ENCODE assay signal across 30 cellular contexts in the genomic region with DNA sequence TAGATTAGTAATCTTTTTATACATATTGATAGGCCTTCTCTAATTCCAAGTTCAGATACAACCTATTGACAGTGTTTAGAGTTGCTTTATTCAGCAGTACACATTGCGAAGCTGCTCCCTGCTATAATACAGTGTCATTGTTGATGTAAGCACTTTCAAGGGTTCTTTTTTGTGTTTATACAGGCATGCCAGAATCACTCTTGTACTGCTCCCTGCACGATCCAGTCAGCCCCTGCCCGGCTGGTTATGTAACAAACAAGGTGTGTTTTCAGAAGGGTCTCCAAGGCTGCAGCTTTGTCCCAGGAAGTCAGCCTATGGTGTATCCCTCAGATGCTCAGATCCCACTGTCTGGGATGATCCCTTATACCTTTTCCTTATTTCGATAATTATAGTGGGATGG.
"Had no signal": no experiment of that assay in that cellular context is flagged by ENCODE, and none has a peak within 500 bp of the region (broad histone marks: within the 10 kb centered on the region; RNA-seq: fewer than 3 reads in every experiment).

No MANE protein-coding gene starts in this region.

- H3K9me3 ChIP-seq: esophagus squamous epithelium had no signal

- H3K4me1 Mint-ChIP-seq: activated CD8-positive, alpha-beta memory T cell treated with anti-CD3 and anti-CD28 coated beads, Interleukin-2, amount 10 ng/mL, durations not matched to agents 7 days and 5 days; activated T-helper 17 cell treated with anti-CD3 and anti-CD28 coated beads, Interleukin-2, amount 50 U/mL, for 72 hours had no signal

- H3K9me3 Mint-ChIP-seq: activated CD4-positive, alpha-beta memory T cell treated with anti-CD3 and anti-CD28 coated beads for 36 hours; activated CD4-positive, alpha-beta T cell treated with anti-CD3 and anti-CD28 coated beads, Interleukin-2, amount 10 ng/mL, durations not matched to agents 24 days and 14 days; activated T-helper 17 cell treated with anti-CD3 and anti-CD28 coated beads, Interleukin-2, amount 50 U/mL, for 72 hours; effector memory CD8-positive, alpha-beta T cell; T-helper 2 cell treated with Interferon-gamma antibody and Interleukin-4, amounts not matched to agents 5 μg/mL and 100 μg/mL, for 36 hours had no signal

- H3K27me3 Mint-ChIP-seq: activated CD4-positive, alpha-beta memory T cell treated with anti-CD3 and anti-CD28 coated beads for 36 hours; activated CD4-positive, alpha-beta T cell treated with anti-CD3 and anti-CD28 coated beads for 36 hours; activated CD4-positive, alpha-beta T cell treated with anti-CD3 and anti-CD28 coated beads, Interleukin-2, amount 10 ng/mL, durations not matched to agents 24 days and 14 days; activated CD8-positive, alpha-beta memory T cell treated with anti-CD3 and anti-CD28 coated beads, Interleukin-2, amount 10 ng/mL, durations not matched to agents 7 days and 5 days; activated naive CD8-positive, alpha-beta T cell; activated T-helper 17 cell treated with anti-CD3 and anti-CD28 coated beads, Interleukin-2, amount 50 U/mL, for 72 hours; effector memory CD8-positive, alpha-beta T cell; T-helper 17 cell had no signal

- H3K4me3 Mint-ChIP-seq: activated CD4-positive, alpha-beta memory T cell treated with anti-CD3 and anti-CD28 coated beads for 36 hours; activated CD4-positive, alpha-beta T cell treated with anti-CD3 and anti-CD28 coated beads for 36 hours; activated CD4-positive, alpha-beta T cell treated with anti-CD3 and anti-CD28 coated beads, Interleukin-2, amount 10 ng/mL, durations not matched to agents 24 days and 14 days; activated CD8-positive, alpha-beta memory T cell treated with anti-CD3 and anti-CD28 coated beads, Interleukin-2, amount 10 ng/mL, durations not matched to agents 7 days and 5 days; activated CD8-positive, alpha-beta T cell treated with anti-CD3 and anti-CD28 coated beads, Interleukin-2, amount 10 ng/mL, durations not matched to agents 7 days and 5 days; activated naive CD8-positive, alpha-beta T cell; activated T-helper 17 cell treated with anti-CD3 and anti-CD28 coated beads, Interleukin-2, amount 50 U/mL, for 72 hours; effector memory CD8-positive, alpha-beta T cell; T-helper 17 cell; T-helper 2 cell treated with Interferon-gamma antibody and Interleukin-4, amounts not matched to agents 5 μg/mL and 100 μg/mL, for 36 hours had no signal

- H3K4me3 ChIP-seq: esophagus squamous epithelium had no signal

- H3K27ac Mint-ChIP-seq: activated CD4-positive, alpha-beta memory T cell treated with anti-CD3 and anti-CD28 coated beads for 36 hours; activated CD4-positive, alpha-beta T cell treated with anti-CD3 and anti-CD28 coated beads for 36 hours; activated CD4-positive, alpha-beta T cell treated with anti-CD3 and anti-CD28 coated beads, Interleukin-2, amount 10 ng/mL, durations not matched to agents 24 days and 14 days; activated CD8-positive, alpha-beta memory T cell treated with anti-CD3 and anti-CD28 coated beads, Interleukin-2, amount 10 ng/mL, durations not matched to agents 7 days and 5 days; activated CD8-positive, alpha-beta T cell treated with anti-CD3 and anti-CD28 coated beads, Interleukin-2, amount 10 ng/mL, durations not matched to agents 7 days and 5 days; activated naive CD8-positive, alpha-beta T cell; activated T-helper 17 cell treated with anti-CD3 and anti-CD28 coated beads, Interleukin-2, amount 50 U/mL, for 72 hours; effector memory CD8-positive, alpha-beta T cell; T-helper 17 cell; T-helper 2 cell treated with Interferon-gamma antibody and Interleukin-4, amounts not matched to agents 5 μg/mL and 100 μg/mL, for 36 hours had no signal

- H3K4me1 ChIP-seq: esophagus squamous epithelium had no signal

- ATAC-seq: activated CD4-positive, alpha-beta T cell treated with anti-CD3 and anti-CD28 coated beads for 36 hours; activated CD8-positive, alpha-beta memory T cell treated with anti-CD3 and anti-CD28 coated beads, Interleukin-2, amount 10 ng/mL, durations not matched to agents 7 days and 5 days; activated CD8-positive, alpha-beta T cell treated with anti-CD3 and anti-CD28 coated beads, Interleukin-2, amount 10 ng/mL, durations not matched to agents 7 days and 5 days; activated T-helper 17 cell treated with anti-CD3 and anti-CD28 coated beads, Interleukin-2, amount 50 U/mL, for 72 hours; effector memory CD8-positive, alpha-beta T cell; T-helper 17 cell had no signal

- H3K27me3 ChIP-seq: esophagus squamous epithelium had no signal

- H3K27ac ChIP-seq: esophagus squamous epithelium had no signal

- DNase-seq: activated CD4-positive, alpha-beta memory T cell treated with anti-CD3 and anti-CD28 coated beads for 36 hours; activated CD4-positive, alpha-beta T cell treated with anti-CD3 and anti-CD28 coated beads for 36 hours; activated CD4-positive, alpha-beta T cell treated with anti-CD3 and anti-CD28 coated beads, Interleukin-2, amount 10 ng/mL, durations not matched to agents 24 days and 14 days; activated CD4-positive, CD25-positive, alpha-beta regulatory T cell; activated CD4-positive, CD25-positive, alpha-beta regulatory T cell treated with anti-CD3 and anti-CD28 coated beads, Interleukin-2, amount 50 U/mL, for 72 hours; activated CD8-positive, alpha-beta memory T cell treated with anti-CD3 and anti-CD28 coated beads, Interleukin-2, amount 10 ng/mL, durations not matched to agents 7 days and 5 days; activated CD8-positive, alpha-beta memory T cell treated with anti-CD3 and anti-CD28 coated beads, Interleukin-2, amount 50 U/mL, for 4 hours; activated CD8-positive, alpha-beta T cell treated with anti-CD3 and anti-CD28 coated beads, Interleukin-2, amount 10 ng/mL, durations not matched to agents 7 days and 5 days; activated effector memory CD4-positive, alpha-beta T cell treated with Interleukin-2 at 50 U/mL for 16 hours; activated gamma-delta T cell treated with Interleukin-2 at 50 U/mL for 16 hours; activated naive CD4-positive, alpha-beta T cell treated with anti-CD3 and anti-CD28 coated beads, Interleukin-2, amount 50 U/mL, for 16 hours; activated naive CD4-positive, alpha-beta T cell treated with Interleukin-2 at 50 U/mL for 16 hours; activated T-cell treated with anti-CD3 and anti-CD28 coated beads, Interleukin-2, amount 50 U/mL, for 1 hour; amniotic stem cell; anterior cingulate cortex; caudate nucleus; cortex of kidney; dermis blood vessel endothelial cell; effector CD4-positive, alpha-beta T cell; effector memory CD8-positive, alpha-beta T cell; erythroblast; esophagus squamous epithelium; foreskin melanocyte; head of caudate nucleus; T-helper 1 cell; T-helper 17 cell; T1000 had no signal
